ENCODE assay signal across 32 cellular contexts in genomic region chr13:105974380-105974779, GRCh38.
"Had no signal": no experiment of that assay in that cellular context is flagged by ENCODE, and none has a peak within 500 bp of the region (broad histone marks: within the 10 kb centered on the region; RNA-seq: fewer than 3 reads in every experiment).

No MANE protein-coding gene starts in this region.

- H3K36me3 ChIP-seq: ascending aorta, brain microvascular endothelial cell, breast epithelium, cardiac muscle cell had no signal

- H3K9me3 ChIP-seq: ascending aorta, body of pancreas, breast epithelium had no signal

- H3K27ac ChIP-seq: ascending aorta, body of pancreas, brain microvascular endothelial cell, breast epithelium, cardiac muscle cell had no signal

- H3K4me3 ChIP-seq: ascending aorta, body of pancreas, breast epithelium, cardiac muscle cell had no signal

- H3K27me3 ChIP-seq: ascending aorta, body of pancreas, brain microvascular endothelial cell, breast epithelium, cardiac muscle cell had no signal

- H3K4me1 ChIP-seq: ascending aorta, breast epithelium had no signal

- FAIRE-seq: astrocyte had no signal

- DNase-seq: activated effector memory CD4-positive, alpha-beta T cell treated with anti-CD3 and anti-CD28 coated beads, Interleukin-2, amount 50 U/mL, for 16 hours; activated gamma-delta T cell; activated gamma-delta T cell treated with Interleukin-2 at 50 U/mL for 16 hours; activated naive CD4-positive, alpha-beta T cell; activated naive CD4-positive, alpha-beta T cell treated with anti-CD3 and anti-CD28 coated beads for 36 hours; activated naive CD4-positive, alpha-beta T cell treated with anti-CD3 and anti-CD28 coated beads, Interleukin-2, amount 10 ng/mL, durations not matched to agents 7 days and 5 days; activated naive CD4-positive, alpha-beta T cell treated with anti-CD3 and anti-CD28 coated beads, Interleukin-2, amount 50 U/mL, for 16 hours; activated naive CD4-positive, alpha-beta T cell treated with Interleukin-2 at 50 U/mL for 16 hours; activated naive CD8-positive, alpha-beta T cell treated with anti-CD3 and anti-CD28 coated beads for 36 hours; activated naive CD8-positive, alpha-beta T cell treated with anti-CD3 and anti-CD28 coated beads, Interleukin-2, amount 10 ng/mL, durations not matched to agents 7 days and 5 days; activated naive CD8-positive, alpha-beta T cell treated with anti-CD3 and anti-CD28 coated beads, Interleukin-2, amount 50 U/mL, for 24 hours; activated T-cell treated with anti-CD3 and anti-CD28 coated beads for 4 hours; activated T-cell treated with anti-CD3 and anti-CD28 coated beads, Interleukin-2, amount 50 U/mL, for 1 hour; activated T-cell treated with anti-CD3 and anti-CD28 coated beads, Interleukin-2, amount 50 U/mL, for 24 hours; activated T-cell treated with anti-CD3 and anti-CD28 coated beads, Interleukin-2, amount 50 U/mL, for 4 hours; activated T-cell treated with anti-CD3 and anti-CD28 coated beads, Interleukin-2, amount 50 U/mL, for 48 hours; activated T-cell treated with anti-CD3 and anti-CD28 coated beads, Interleukin-2, amount 50 U/mL, for 72 hours; amniotic stem cell; amygdala; anterior cingulate cortex; aorta; body of pancreas; brain microvascular endothelial cell; caudate nucleus; central memory CD4-positive, alpha-beta T cell; cerebellar nuclear complex had no signal

- ATAC-seq: activated naive CD4-positive, alpha-beta T cell treated with anti-CD3 and anti-CD28 coated beads, Interleukin-2, amount 50 U/mL, for 72 hours; activated naive CD8-positive, alpha-beta T cell treated with anti-CD3 and anti-CD28 coated beads, Interleukin-2, amount 50 U/mL, for 24 hours; activated T-cell treated with anti-CD3 and anti-CD28 coated beads, Interleukin-2, amount 50 U/mL, for 4 hours; activated T-cell treated with anti-CD3 and anti-CD28 coated beads, Interleukin-2, amount 50 U/mL, for 72 hours; activated T-helper 17 cell treated with anti-CD3 and anti-CD28 coated beads, Interleukin-2, amount 50 U/mL, for 72 hours; body of pancreas had no signal
